In genomic region chr6:80832337-80832736, GRCh38 we compare ENCODE assay signal across 35 cellular contexts.
"Had no signal": no experiment of that assay in that cellular context is flagged by ENCODE, and none has a peak within 500 bp of the region (broad histone marks: within the 10 kb centered on the region; RNA-seq: fewer than 3 reads in every experiment).

No MANE protein-coding gene starts in this region.

- H3K36me3 ChIP-seq: MG63 had no signal

- H3K4me3 ChIP-seq: MG63 had no signal

- H3K9me3 ChIP-seq: MG63 had no signal

- H3K27me3 ChIP-seq: MG63 had no signal

- DNase-seq: Kasumi-1, MG63, MM.1S, MV-4-11, NCI-H1048, NCI-H1092, NCI-H1092 treated with DMSO at 0.1 percent for 48 hours, NCI-H1105, NCI-H1105 treated with DMSO at 0.1 percent for 48 hours, NCI-H1417, NCI-H1417 treated with DMSO at 0.1 percent for 48 hours, NCI-H1436, NCI-H1436 treated with DMSO at 0.1 percent for 48 hours, NCI-H146, NCI-H1694, NCI-H1694 treated with DMSO at 0.1 percent for 48 hours, NCI-H187, NCI-H187 treated with DMSO at 0.1 percent for 48 hours, NCI-H1930, NCI-H2029, NCI-H2029 treated with DMSO at 0.1 percent for 48 hours, NCI-H2081, NCI-H2081 treated with DMSO at 0.1 percent for 48 hours, NCI-H2107, NCI-H2171, NCI-H2171 treated with DMSO at 0.1 percent for 48 hours, NCI-H2227 treated with DMSO at 0.1 percent for 48 hours, NCI-H226, NCI-H345, NCI-H446, NCI-H446 treated with DMSO at 0.1 percent for 48 hours, NCI-H510A, NCI-H510A treated with DMSO at 0.1 percent for 48 hours, NCI-H524, NCI-H524 treated with DMSO at 0.1 percent for 48 hours had no signal
